ENCODE assay signal across 27 cellular contexts in the genomic region with DNA sequence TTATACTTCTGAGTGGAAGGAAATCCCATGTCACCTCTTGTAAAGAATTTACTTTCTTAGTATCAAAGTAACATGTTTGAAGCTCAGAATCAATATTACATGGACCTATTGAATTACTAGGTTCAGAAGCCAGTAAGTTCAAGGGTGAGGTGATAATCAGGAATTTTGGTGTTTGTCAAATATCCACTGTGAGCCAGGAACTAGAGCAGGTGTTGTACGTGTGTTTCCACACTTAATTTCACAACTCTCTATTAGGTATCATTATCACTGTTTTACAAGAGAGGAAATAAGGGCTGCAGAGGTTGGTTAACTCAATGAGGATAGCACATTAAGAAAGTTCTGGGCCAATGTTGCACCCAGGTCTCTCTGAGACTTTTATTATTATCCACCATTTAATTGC.
"Had no signal": no experiment of that assay in that cellular context is flagged by ENCODE, and none has a peak within 500 bp of the region (broad histone marks: within the 10 kb centered on the region; RNA-seq: fewer than 3 reads in every experiment).

No MANE protein-coding gene starts in this region.

- H3K4me1 ChIP-seq: uterus had no signal

- ATAC-seq: left colon; mucosa of descending colon; naive thymus-derived CD4-positive, alpha-beta T cell; natural killer cell treated with Interleukin-12 subunit alpha and Interleukin-12 subunit beta and Interleukin-15 and Interleukin-18, amount 100 ng/mL, for 72 hours; sciatic nerve; stimulated activated effector memory CD8-positive, alpha-beta T cell treated with anti-CD3 and anti-CD28 coated beads, Interleukin-12 subunit alpha, Interleukin-12 subunit beta, amount 100 ng/mL, for 72 hours had no signal

- H3K27me3 ChIP-seq: ovary, right atrium auricular region, suprapubic skin, tibial artery, uterus had no signal

- DNase-seq: hypothalamus; immature natural killer cell; kidney; left colon; left ventricle myocardium inferior; mesendoderm; midbrain; mucosa of descending colon; naive thymus-derived CD4-positive, alpha-beta T cell; ovary; stimulated activated CD4-positive, alpha-beta T cell treated with anti-CD3 and anti-CD28 coated beads, Interleukin-12 subunit alpha, Interleukin-12 subunit beta, amount 100 ng/mL, for 4 hours; stimulated activated CD4-positive, alpha-beta T cell treated with anti-CD3 and anti-CD28 coated beads, Interleukin-15, amount 100 ng/mL, for 24 hours; stimulated activated CD4-positive, alpha-beta T cell treated with anti-CD3 and anti-CD28 coated beads, Interleukin-2, amount 100 ng/mL, for 24 hours; stimulated activated CD4-positive, alpha-beta T cell treated with anti-CD3 and anti-CD28 coated beads, Interleukin-4, amount 100 ng/mL, for 1 hour; stimulated activated naive CD4-positive, alpha-beta T cell; tibial artery; trophoblast cell; uterus had no signal

- H3K9me3 Mint-ChIP-seq: stimulated activated effector memory CD8-positive, alpha-beta T cell treated with anti-CD3 and anti-CD28 coated beads, Interleukin-12 subunit alpha, Interleukin-12 subunit beta, amount 100 ng/mL, for 72 hours; stimulated activated naive CD8-positive, alpha-beta T cell treated with anti-CD3 and anti-CD28 coated beads, Interleukin-15, Interleukin-2, amounts not matched to agents 100 ng/mL and 50 ng/mL, for 24 hours had no signal

- H3K4me3 ChIP-seq: left ventricle myocardium inferior, lung, mucosa of descending colon, ovary, right atrium auricular region, skin epidermis, suprapubic skin, thoracic aorta, tibial artery, uterus had no signal

- H3K36me3 ChIP-seq: left ventricle myocardium inferior, ovary, right atrium auricular region, suprapubic skin, thoracic aorta, tibial artery, uterus had no signal

- H3K9me3 ChIP-seq: left ventricle myocardium inferior, mucosa of descending colon, ovary, right atrium auricular region, suprapubic skin, thoracic aorta, tibial artery, uterus had no signal

- H3K36me3 Mint-ChIP-seq: immature natural killer cell; naive thymus-derived CD4-positive, alpha-beta T cell; natural killer cell treated with Interleukin-12 subunit alpha and Interleukin-12 subunit beta and Interleukin-15 and Interleukin-18, amount 100 ng/mL, for 72 hours; stimulated activated effector memory CD8-positive, alpha-beta T cell treated with anti-CD3 and anti-CD28 coated beads, Interleukin-12 subunit alpha, Interleukin-12 subunit beta, amount 100 ng/mL, for 72 hours had no signal

- H3K27ac ChIP-seq: left ventricle myocardium inferior, ovary, right atrium auricular region, skin epidermis, suprapubic skin, tibial artery, uterus had no signal

- H3K27ac Mint-ChIP-seq: immature natural killer cell; naive thymus-derived CD4-positive, alpha-beta T cell; natural killer cell treated with Interleukin-12 subunit alpha and Interleukin-12 subunit beta and Interleukin-15 and Interleukin-18, amount 100 ng/mL, for 72 hours; stimulated activated effector memory CD8-positive, alpha-beta T cell treated with anti-CD3 and anti-CD28 coated beads, Interleukin-12 subunit alpha, Interleukin-12 subunit beta, amount 100 ng/mL, for 72 hours; stimulated activated naive CD8-positive, alpha-beta T cell treated with anti-CD3 and anti-CD28 coated beads, Interleukin-15, Interleukin-2, amounts not matched to agents 100 ng/mL and 50 ng/mL, for 24 hours had no signal
